ENCODE assay signal across 8 cellular contexts in the genomic region with DNA sequence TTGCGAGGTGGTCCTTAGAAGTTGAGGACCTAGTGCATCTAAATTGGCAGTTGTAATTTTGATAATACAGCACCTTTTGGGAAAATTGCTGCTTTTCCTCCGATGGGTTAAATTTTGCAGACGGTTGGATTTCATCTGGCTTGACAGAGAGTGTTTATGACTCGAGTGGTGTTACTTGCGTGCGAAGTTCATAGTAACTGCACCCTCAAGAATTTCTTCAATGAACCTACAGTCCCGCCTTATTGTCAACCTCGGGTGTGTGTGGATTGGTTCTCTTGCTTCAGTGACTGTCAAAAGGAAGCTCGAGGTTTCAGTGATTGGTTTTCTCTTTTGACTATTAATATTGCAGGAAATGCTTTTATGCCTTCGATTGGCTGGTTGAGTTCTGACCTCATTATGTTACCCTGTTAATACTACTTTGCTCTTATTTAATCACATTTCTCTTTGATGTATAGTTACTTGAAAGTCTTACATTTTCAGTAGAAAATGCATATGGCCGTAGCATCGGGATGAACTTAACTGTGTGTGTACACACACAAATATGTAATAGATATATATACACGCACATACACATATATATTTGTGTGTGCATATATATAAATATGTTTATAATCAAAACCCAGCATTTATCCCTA. TPM values are rescaled to one million over a fixed set of nuclear protein-coding genes. Genes with fewer than 3 reads are reported as not detected.
DNase-seq lines count a peak whose midpoint lies in the region; ATAC-seq and TF ChIP-seq lines count a peak whose summit lies in the region.

No MANE protein-coding gene starts in this region.

- no peak for TF ChIP-seq CTCF in CD4-positive, alpha-beta T cell (IDR thresholded peaks at IDR 0.05)
- TF ChIP-seq CTCF in epithelial cell of proximal tubule (conservative IDR thresholded peaks at IDR 0.05; ENCODE audit: low read depth, low read length) = no peak

- no peaks in the 10 kb centered on the region for H3K9me3 Mint-ChIP-seq in CD4-positive, alpha-beta T cell

- H3K4me3 Mint-ChIP-seq in CD4-positive, alpha-beta T cell = peak overlapping the region; percentile 92

- peaks cover 50% of the 10 kb centered on the region for H3K4me1 Mint-ChIP-seq in CD4-positive, alpha-beta T cell (ENCODE audit: low read depth)

- H3K27ac ChIP-seq in CD4-positive, alpha-beta T cell (ENCODE audit: low read depth, low read length) = peak overlapping the region; percentile 98
- H3K27ac ChIP-seq in muscle layer of duodenum (ENCODE audit: low read length) = peak overlapping the region; percentile 91

- DNase-seq in CD4-positive, alpha-beta T cell = peak; percentile 28 to 78 (median 39)
- DNase-seq in NCI-H82 (lab: John Stamatoyannopoulos, UW) (peak; percentile 81), epithelial cell of proximal tubule (ENCODE audit: low read depth) (peak; percentile 76)
- peak; percentile 37 for DNase-seq in activated CD8-positive, alpha-beta memory T cell treated with anti-CD3 and anti-CD28 coated beads, Interleukin-2, amount 50 U/mL, for 4 hours
- DNase-seq in stimulated activated naive CD4-positive, alpha-beta T cell (lab: John Stamatoyannopoulos, UW) = peak; percentile 57 to 91 (median 82)

- H3K9me3 ChIP-seq in CD4-positive, alpha-beta T cell (ENCODE audit: control insufficient read depth, low read length) = no peaks in the 10 kb centered on the region
- H3K9me3 ChIP-seq in muscle layer of duodenum (ENCODE audit: control insufficient read depth in 1 of 2, low read length in 2 of 2) = no peaks in the 10 kb centered on the region

- H3K27me3 ChIP-seq in CD4-positive, alpha-beta T cell (ENCODE audit: control insufficient read depth, insufficient read depth, low read length) = no peaks in the 10 kb centered on the region
- no peaks in the 10 kb centered on the region for H3K27me3 ChIP-seq in muscle layer of duodenum (ENCODE audit: low read depth, low read length)

- peak; percentile 65 for ATAC-seq in CD4-positive, alpha-beta T cell (ENCODE audit: poor library complexity)
- ATAC-seq in GM19397 (IDR thresholded peaks at IDR 0.05; ENCODE audit: unreplicated experiment) = peak; percentile 37
- ATAC-seq in HG03521 (IDR thresholded peaks at IDR 0.05; ENCODE audit: unreplicated experiment) = peak; percentile 38

- no peaks in the 10 kb centered on the region for H3K36me3 ChIP-seq in muscle layer of duodenum (ENCODE audit: control insufficient read depth in 1 of 2, insufficient read depth in 2 of 2, low read length in 2 of 2)

- no peaks in the 10 kb centered on the region for H3K27me3 Mint-ChIP-seq in CD4-positive, alpha-beta T cell

- POLR2A ChIA-PET in CD4-positive, alpha-beta T cell (lab: Charles Lee) = interaction anchor here (0.6 to 5.4 kb wide), 34 partner anchors 8 to 656 kb away, joined by 3 to 106 read pairs (median 5); a partner anchor contains a TSS

- intact Hi-C loops in CD4-positive, alpha-beta T cell (cut with DNase I, micrococcal nuclease) = loop anchor here (1.0 to 10.0 kb wide), 10 partner anchors 13 to 936 kb away; a partner anchor contains a TSS

- peaks cover 24% of the 10 kb centered on the region for H3K36me3 Mint-ChIP-seq in CD4-positive, alpha-beta T cell (ENCODE audit: low read depth)

- H3K4me1 ChIP-seq in muscle layer of duodenum (ENCODE audit: control insufficient read depth in 1 of 2, insufficient read depth in 2 of 2, low read length in 2 of 2) = peaks cover 0 to 24% of the 10 kb centered on the region in 2 donors

- CTCF ChIA-PET in CD4-positive, alpha-beta T cell (lab: Charles Lee) = interaction anchor here (1.0 to 3.8 kb wide), 2 partner anchors 12 to 28 kb away, joined by 3 to 20 read pairs; no protein-coding TSS in a partner anchor

- H3K27ac Mint-ChIP-seq in CD4-positive, alpha-beta T cell = peak overlapping the region; percentile 93

- H3K4me3 ChIP-seq in epithelial cell of proximal tubule (ENCODE audit: low read depth, low read length) = peak overlapping the region; percentile 80
- peak overlapping the region; percentile 80 to 90 for H3K4me3 ChIP-seq in muscle layer of duodenum (ENCODE audit: low read depth in 1 of 2, low read length in 2 of 2)

RNA-seq across cellular contexts. Expression of a gene that starts 1.5 kb away (rescaled TPM):
- total RNA-seq in CD4-positive, alpha-beta T cell = 10 to 100 TPM; 79.6 to 85.5 TPM
- 11.7 and 15.3 TPM in 2 replicates for total RNA-seq in epithelial cell of proximal tubule

Comparison
In these comparisons a context has a peak if more than half of its experiments do, and no peak if none do; other contexts are left out.
1. Peak in every context shown above with its lines: DNase-seq, ATAC-seq, H3K4me3 ChIP-seq and H3K27ac ChIP-seq.